In the genomic region with DNA sequence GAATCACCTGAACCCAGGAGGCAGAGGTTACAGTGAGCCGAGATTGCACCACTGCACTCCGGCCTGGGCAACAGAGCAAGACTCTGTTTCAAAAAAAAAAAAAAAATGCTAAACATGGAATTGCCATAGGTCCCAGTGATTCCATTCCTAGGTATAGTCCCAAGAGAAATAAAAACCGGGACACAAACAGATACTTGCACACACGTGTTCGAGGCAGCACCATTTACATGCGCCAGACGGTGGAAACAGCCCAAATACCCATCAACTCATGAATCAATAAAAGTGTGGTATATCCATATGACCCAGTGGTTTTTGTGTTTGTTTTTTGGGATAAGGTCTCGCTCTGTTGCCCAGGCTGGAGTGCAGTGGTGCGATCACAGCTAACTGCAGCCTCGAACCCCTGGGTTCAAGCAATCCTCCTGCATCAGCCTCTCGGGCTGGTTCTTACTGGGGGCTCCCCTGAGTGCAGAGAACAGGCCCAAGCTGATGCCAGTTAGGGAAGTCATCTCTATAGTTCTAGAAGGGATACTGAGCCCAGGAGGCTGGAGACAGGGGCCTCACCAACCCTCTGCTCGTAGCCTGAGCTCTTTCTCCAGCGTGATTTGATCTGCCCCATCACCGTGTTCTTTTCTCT, we compare ENCODE assay signal across 25 cellular contexts.
"Had no signal": no experiment of that assay in that cellular context is flagged by ENCODE, and none has a peak within 500 bp of the region (broad histone marks: within the 10 kb centered on the region; RNA-seq: fewer than 3 reads in every experiment).

No MANE protein-coding gene starts in this region.

- DNase-seq: activated CD4-positive, alpha-beta memory T cell treated with anti-CD3 and anti-CD28 coated beads, Interleukin-2, amount 10 ng/mL, durations not matched to agents 7 days and 5 days; activated CD4-positive, alpha-beta T cell treated with anti-CD3 and anti-CD28 coated beads, Interleukin-2, amount 10 ng/mL, durations not matched to agents 24 days and 14 days; activated CD8-positive, alpha-beta memory T cell treated with anti-CD3 and anti-CD28 coated beads, Interleukin-2, amount 50 U/mL, for 48 hours; activated gamma-delta T cell; activated naive CD8-positive, alpha-beta T cell treated with anti-CD3 and anti-CD28 coated beads, Interleukin-2, amount 50 U/mL, for 24 hours; activated T-cell treated with anti-CD3 and anti-CD28 coated beads, Interleukin-2, amount 50 U/mL, for 24 hours; amygdala; central memory CD4-positive, alpha-beta T cell; endodermal cell; foreskin keratinocyte; heart left ventricle; hypothalamus; lower lobe of right lung; mucosa of descending colon; stimulated activated CD4-positive, alpha-beta T cell treated with anti-CD3 and anti-CD28 coated beads, Interleukin-15, amount 100 ng/mL, for 24 hours; stimulated activated CD4-positive, alpha-beta T cell treated with anti-CD3 and anti-CD28 coated beads, Interleukin-2, amount 100 ng/mL, for 24 hours; T1000; WERI-Rb-1 had no signal

- H3K4me1 ChIP-seq: foreskin keratinocyte, neural progenitor cell had no signal

- H3K4me3 ChIP-seq: heart left ventricle, lower lobe of right lung, mucosa of descending colon, neural progenitor cell, right atrium auricular region, tibial nerve had no signal

- H3K36me3 Mint-ChIP-seq: neural progenitor cell had no signal

- H3K9me3 Mint-ChIP-seq: activated CD4-positive, alpha-beta memory T cell treated with anti-CD3 and anti-CD28 coated beads, Interleukin-2, amount 10 ng/mL, durations not matched to agents 7 days and 5 days; activated CD4-positive, alpha-beta T cell treated with anti-CD3 and anti-CD28 coated beads, Interleukin-2, amount 10 ng/mL, durations not matched to agents 24 days and 14 days; activated naive CD4-positive, alpha-beta T cell treated with anti-CD3 and anti-CD28 coated beads, Interleukin-2, amount 50 U/mL, for 24 hours; activated naive CD8-positive, alpha-beta T cell treated with anti-CD3 and anti-CD28 coated beads, Interleukin-2, amount 50 U/mL, for 24 hours; activated T-cell treated with anti-CD3 and anti-CD28 coated beads, Interleukin-2, amount 50 U/mL, for 24 hours; endodermal cell; neural progenitor cell; T-helper 1 cell treated with Interleukin-12 subunit alpha and Interleukin-12 subunit beta and Interleukin-4 antibody, amounts not matched to agents 30 μg/mL and 1 μg/mL, for 36 hours had no signal

- H3K27me3 ChIP-seq: heart left ventricle, right atrium auricular region, tibial nerve had no signal

- H3K27ac Mint-ChIP-seq: activated CD4-positive, alpha-beta T cell treated with anti-CD3 and anti-CD28 coated beads, Interleukin-2, amount 10 ng/mL, durations not matched to agents 24 days and 14 days; activated naive CD4-positive, alpha-beta T cell treated with anti-CD3 and anti-CD28 coated beads, Interleukin-2, amount 50 U/mL, for 24 hours; activated naive CD8-positive, alpha-beta T cell treated with anti-CD3 and anti-CD28 coated beads, Interleukin-2, amount 50 U/mL, for 24 hours; activated T-cell treated with anti-CD3 and anti-CD28 coated beads, Interleukin-2, amount 50 U/mL, for 24 hours; endodermal cell; neural progenitor cell; T-helper 1 cell treated with Interleukin-12 subunit alpha and Interleukin-12 subunit beta and Interleukin-4 antibody, amounts not matched to agents 30 μg/mL and 1 μg/mL, for 36 hours had no signal

- ATAC-seq: activated CD4-positive, CD25-positive, alpha-beta regulatory T cell treated with anti-CD3 and anti-CD28 coated beads, Interleukin-2, amount 50 U/mL, for 24 hours; activated naive CD8-positive, alpha-beta T cell treated with anti-CD3 and anti-CD28 coated beads, Interleukin-2, amount 50 U/mL, for 24 hours; esophagus mucosa; foreskin keratinocyte; heart left ventricle; lower lobe of right lung; mucosa of descending colon had no signal

- H3K27ac ChIP-seq: foreskin keratinocyte, neural progenitor cell, WERI-Rb-1 had no signal

- H3K27me3 Mint-ChIP-seq: activated naive CD4-positive, alpha-beta T cell treated with anti-CD3 and anti-CD28 coated beads, Interleukin-2, amount 50 U/mL, for 24 hours had no signal

- H3K36me3 ChIP-seq: neural progenitor cell, WERI-Rb-1 had no signal

- H3K4me1 Mint-ChIP-seq: endodermal cell, neural progenitor cell had no signal

- H3K4me3 Mint-ChIP-seq: activated CD4-positive, alpha-beta memory T cell treated with anti-CD3 and anti-CD28 coated beads, Interleukin-2, amount 10 ng/mL, durations not matched to agents 7 days and 5 days; activated CD4-positive, alpha-beta T cell treated with anti-CD3 and anti-CD28 coated beads, Interleukin-2, amount 10 ng/mL, durations not matched to agents 24 days and 14 days; activated naive CD4-positive, alpha-beta T cell treated with anti-CD3 and anti-CD28 coated beads, Interleukin-2, amount 50 U/mL, for 24 hours; activated naive CD8-positive, alpha-beta T cell treated with anti-CD3 and anti-CD28 coated beads, Interleukin-2, amount 50 U/mL, for 24 hours; activated T-cell treated with anti-CD3 and anti-CD28 coated beads, Interleukin-2, amount 50 U/mL, for 24 hours; endodermal cell; neural progenitor cell; T-helper 1 cell treated with Interleukin-12 subunit alpha and Interleukin-12 subunit beta and Interleukin-4 antibody, amounts not matched to agents 30 μg/mL and 1 μg/mL, for 36 hours had no signal

- H3K9me3 ChIP-seq: heart left ventricle, lower lobe of right lung, mucosa of descending colon, right atrium auricular region, tibial nerve had no signal
